In genomic region chr4:74097631-74098550, GRCh38 we compare ENCODE assay signal across 9 cellular contexts. TPM values are rescaled to one million over a fixed set of nuclear protein-coding genes. Genes with fewer than 3 reads are reported as not detected.
A peak's percentile ranks its signal among the peaks of the same experiment; 100 is the strongest.
DNase-seq lines count a peak whose midpoint lies in the region; ATAC-seq and TF ChIP-seq lines count a peak whose summit lies in the region.
"Had no signal": no experiment of that assay in that cellular context is flagged by ENCODE, and none has a peak within 500 bp of the region (broad histone marks: within the 10 kb centered on the region; RNA-seq: fewer than 3 reads in every experiment).

No MANE protein-coding gene starts in this region.

- intact Hi-C loops in ovary (cut with DNase I): no loop called here
- intact Hi-C loops in head of caudate nucleus (cut with DNase I): no loop called here

- 73 to 77% methylated on average over 3 of the region's 3 CpGs for WGBS in esophagus, 2 donors
- 81 to 84% (median 81%) methylated on average over 3 of the region's 3 CpGs for WGBS in ovary, 3 donors

- H3K4me1 ChIP-seq in esophagus (ENCODE audit: control insufficient read depth in 2 of 2, insufficient read depth in 2 of 2, low read length in 1 of 2): no peaks in the 10 kb centered on the region
- peaks cover 2% of the 10 kb centered on the region for H3K4me1 ChIP-seq in ovary (ENCODE audit: insufficient read depth)

- TF ChIP-seq POLR2A in ovary (IDR thresholded peaks at IDR 0.05): no peak

- H3K36me3 ChIP-seq in esophagus (ENCODE audit: control insufficient read depth in 2 of 2, insufficient read depth in 2 of 2, low read length in 1 of 2) (no peaks in the 10 kb centered on the region), ovary (no peaks in the 10 kb centered on the region)

- H3K9me3 ChIP-seq in esophagus (ENCODE audit: control insufficient read depth in 2 of 2, insufficient read depth in 1 of 2, low read depth in 1 of 2, low read length in 1 of 2) (no peaks in the 10 kb centered on the region), ovary (no peaks in the 10 kb centered on the region)

- no peak for ATAC-seq in GM21825 (IDR thresholded peaks at IDR 0.05; ENCODE audit: unreplicated experiment)

- TF ChIP-seq EP300 in ovary (IDR thresholded peaks at IDR 0.05): no peak

- DNase-seq in Caki2 (ENCODE audit: low read depth) (peak; percentile 25), RWPE1 (ENCODE audit: low spot score) (no peak), ovary (no peak), head of caudate nucleus (no peak), NCI-H774 (lab: John Stamatoyannopoulos, UW) (no peak), G401 (ENCODE audit: low spot score) (no peak)
- DNase-seq: activated CD4-positive, alpha-beta T cell treated with anti-CD3 and anti-CD28 coated beads, Interleukin-2, amount 50 U/mL, for 1 hour had no signal

- POLR2A ChIA-PET in RWPE1 (lab: Yijun Ruan, JAX; ENCODE audit: low non-redundant PET): interaction anchor here (0.7 to 1.6 kb wide), 2 partner anchors 11 to 343 kb away, joined by 4 to 6 read pairs; no protein-coding TSS in a partner anchor

- no peaks in the 10 kb centered on the region for H3K27me3 ChIP-seq in esophagus (ENCODE audit: control insufficient read depth in 1 of 2, insufficient read depth in 2 of 2, low read length in 2 of 2)
- no peaks in the 10 kb centered on the region for H3K27me3 ChIP-seq in ovary

- TF ChIP-seq CTCF in RWPE1 (conservative IDR thresholded peaks at IDR 0.05; ENCODE audit: low read depth): no peak
- no peak for TF ChIP-seq CTCF in ovary (IDR thresholded peaks at IDR 0.05)

- in situ Hi-C loops in Caki2 (cut with HindIII; ENCODE audit: low pct_unique_long_range_greater_than_20kb, low sequenced_read_pairs) (no loop called here), G401 (cut with HindIII; ENCODE audit: low sequenced_read_pairs) (no loop called here)

- peak overlapping the region; percentile 96 for H3K27ac ChIP-seq in RWPE1
- H3K27ac ChIP-seq in esophagus (ENCODE audit: low read depth in 2 of 2, low read length in 1 of 2): no peak overlapping the region
- H3K27ac ChIP-seq in ovary: no peak overlapping the region

- CTCF ChIA-PET in RWPE1 (lab: Yijun Ruan, JAX): interaction anchor here (0.6 to 1.5 kb wide), 7 partner anchors 12 to 187 kb away, joined by 3 to 7 read pairs (median 4); partner anchors contain the start of gene CXCL3

- H3K4me3 ChIP-seq in esophagus (ENCODE audit: low read depth in 1 of 2, low read length in 2 of 2) (peak overlapping the region; percentile 45 to 50), ovary (peak overlapping the region; percentile 56)

RNA-seq across cellular contexts. Expression of gene CXCL2, which starts 1.1 kb away (rescaled TPM):
- 0.44 and 0.67 TPM in 2 replicates for total RNA-seq in Caki2 (2014; rRNA removed; shearing (Covaris generic); ENCODE audit: low replicate concordance)
- polyA plus RNA-seq in esophagus (10 to 100 TPM in 1 of 2 donors, 1 to 10 TPM in 1; 2.5 to 17.1 TPM), ovary (10 to 100 TPM in 1 of 2 donors, 1 to 10 TPM in 1; 3.4 to 12.7 TPM)
- total RNA-seq in ovary: 100 to 1,000 TPM in 1 of 7 donors, 10 to 100 TPM in 3, 1 to 10 TPM in 3; 2.8 to 431 (median 11.0) TPM
- total RNA-seq in G401 (2014; rRNA removed; shearing (Covaris generic)): not detected in 2 replicates

RNA-seq across cellular contexts. Expression of gene CXCL3, which starts 59.4 kb away (rescaled TPM):
- total RNA-seq in Caki2 (2014; rRNA removed; shearing (Covaris generic); ENCODE audit: low replicate concordance): not detected in 2 replicates
- 1 to 10 TPM in 1 of 2 donors, under 1 TPM in 1; 0.47 to 4.6 TPM for polyA plus RNA-seq in esophagus
- total RNA-seq in ovary: 10 to 100 TPM in 1 of 7 donors, 1 to 10 TPM in 1, under 1 TPM in 5; 0.25 to 17.5 (median 0.54) TPM
- polyA plus RNA-seq in ovary: 1 to 10 TPM in 1 of 2 donors, under 1 TPM in 1; 0.72 to 1.1 TPM
- total RNA-seq in G401 (2014; rRNA removed; shearing (Covaris generic)): not detected in 2 replicates
